In the genomic region with DNA sequence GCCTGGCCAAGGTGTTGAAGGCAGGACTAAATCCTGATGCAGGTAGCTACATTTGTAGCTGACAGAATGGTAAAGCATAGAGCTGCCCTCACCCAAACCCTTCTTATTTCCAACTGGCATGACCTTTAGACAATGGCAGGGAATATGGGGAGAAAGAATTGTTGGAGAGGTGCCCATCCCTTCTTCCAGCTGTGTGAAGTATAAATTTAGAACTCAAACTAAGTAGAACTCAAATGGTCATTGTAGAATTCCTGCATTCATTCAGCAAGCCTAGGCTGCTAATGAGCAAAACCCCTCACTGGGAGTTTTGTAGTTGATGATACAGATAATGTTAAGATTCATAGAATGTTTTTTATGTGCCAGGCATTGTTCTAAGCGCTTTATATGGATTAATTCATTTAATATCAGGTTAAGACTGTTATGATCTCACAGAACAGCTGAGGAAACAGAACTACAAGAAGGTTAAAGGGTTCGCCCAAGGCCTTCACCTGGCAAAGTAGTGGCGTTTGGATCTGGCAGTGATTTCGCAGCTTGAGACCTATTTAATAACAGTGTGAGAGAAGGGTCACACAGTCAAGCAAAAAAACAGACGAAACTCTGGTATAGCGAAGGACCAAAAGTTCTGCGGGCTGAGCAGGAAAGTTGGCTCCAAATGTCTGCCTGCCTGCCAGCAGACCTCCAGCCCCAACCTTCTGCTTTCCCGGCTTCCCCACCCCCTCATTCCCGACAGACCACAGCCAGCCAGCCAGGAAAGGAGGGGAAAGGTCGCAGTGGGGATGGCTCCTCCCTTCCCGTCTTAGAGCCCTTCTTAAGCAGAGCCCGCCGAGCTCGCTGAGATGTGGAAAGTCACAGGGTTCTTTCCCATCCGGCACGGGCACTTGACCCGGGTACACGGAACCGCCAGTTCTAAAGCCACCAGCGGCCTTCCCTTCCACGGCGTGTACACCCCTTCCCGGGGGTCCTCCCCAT, we compare ENCODE assay signal across 9 cellular contexts. TPM values are rescaled to one million over a fixed set of nuclear protein-coding genes. Genes with fewer than 3 reads are reported as not detected.
DNase-seq lines count a peak whose midpoint lies in the region; ATAC-seq lines count a peak whose summit lies in the region.
"Had no signal": no experiment of that assay in that cellular context is flagged by ENCODE, and none has a peak within 500 bp of the region (broad histone marks: within the 10 kb centered on the region; RNA-seq: fewer than 3 reads in every experiment).

No MANE protein-coding gene starts in this region.

- H3K27me3 Mint-ChIP-seq in activated T-helper 2 cell treated with anti-CD3 and anti-CD28 coated beads, Interferon-gamma antibody, Interleukin-2, Interleukin-4, amounts not matched to agents 10 μg/mL and 5 μg/mL and 100 μg/mL, durations not matched to agents 14 hours and 24 hours and 36 hours (ENCODE audit: low read depth) = no peaks in the 10 kb centered on the region

- peak; percentile 92 to 93 for ATAC-seq in right cardiac atrium
- no peak for ATAC-seq in HG03469 (IDR thresholded peaks at IDR 0.05; ENCODE audit: unreplicated experiment)

- H3K27me3 ChIP-seq in right cardiac atrium (ENCODE audit: control insufficient read depth, insufficient read depth) = no peaks in the 10 kb centered on the region
- H3K27me3 ChIP-seq: neutrophil had no signal

- peak overlapping the region; percentile 35 for H3K4me3 Mint-ChIP-seq in activated T-helper 2 cell treated with anti-CD3 and anti-CD28 coated beads, Interferon-gamma antibody, Interleukin-2, Interleukin-4, amounts not matched to agents 10 μg/mL and 5 μg/mL and 100 μg/mL, durations not matched to agents 14 hours and 24 hours and 36 hours (ENCODE audit: low read depth)

- intact Hi-C loops in activated T-helper 2 cell treated with anti-CD3 and anti-CD28 coated beads, Interferon-gamma antibody, Interleukin-2, Interleukin-4, amounts not matched to agents 10 μg/mL and 5 μg/mL and 100 μg/mL, durations not matched to agents 14 hours and 24 hours and 36 hours (cut with micrococcal nuclease) = loop anchor here (10.0 kb wide), 1 partner anchor 599 kb away; no protein-coding TSS in a partner anchor
- intact Hi-C loops in right cardiac atrium (cut with DNase I) = no loop called here
- intact Hi-C loops in posterior vena cava (cut with DNase I) = no loop called here

- DNase-seq in Daoy (ENCODE audit: low read depth) (peak; percentile 97), right cardiac atrium (peak; percentile 95 to 96 (median 95)), posterior vena cava (ENCODE audit: low spot score) (peak; percentile 96), RKO (ENCODE audit: low spot score) (no peak), inferior parietal cortex (ENCODE audit: extremely low spot score) (no peak), NCI-H226 (no peak)
- DNase-seq in activated T-helper 2 cell treated with anti-CD3 and anti-CD28 coated beads, Interferon-gamma antibody, Interleukin-2, Interleukin-4, amounts not matched to agents 10 μg/mL and 5 μg/mL and 100 μg/mL, durations not matched to agents 14 hours and 24 hours and 36 hours (ENCODE audit: low spot score) = no peak

- H3K4me1 ChIP-seq in right cardiac atrium (ENCODE audit: control insufficient read depth, insufficient read depth, low read length) = peaks cover 10% of the 10 kb centered on the region

- H3K27ac Mint-ChIP-seq in activated T-helper 2 cell treated with anti-CD3 and anti-CD28 coated beads, Interferon-gamma antibody, Interleukin-2, Interleukin-4, amounts not matched to agents 10 μg/mL and 5 μg/mL and 100 μg/mL, durations not matched to agents 14 hours and 24 hours and 36 hours = peak overlapping the region; percentile 99

- H3K9me3 ChIP-seq in right cardiac atrium (ENCODE audit: control insufficient read depth, low read length) = no peaks in the 10 kb centered on the region
- H3K9me3 ChIP-seq: neutrophil had no signal

- 16% methylated on average over 23 of the region's 23 CpGs for WGBS in right cardiac atrium

- no peaks in the 10 kb centered on the region for H3K9me3 Mint-ChIP-seq in activated T-helper 2 cell treated with anti-CD3 and anti-CD28 coated beads, Interferon-gamma antibody, Interleukin-2, Interleukin-4, amounts not matched to agents 10 μg/mL and 5 μg/mL and 100 μg/mL, durations not matched to agents 14 hours and 24 hours and 36 hours

- H3K27ac ChIP-seq in right cardiac atrium (ENCODE audit: low read length) = peak overlapping the region; percentile 99

- H3K4me3 ChIP-seq in right cardiac atrium (ENCODE audit: low read length) = peak overlapping the region; percentile 4

- peaks cover 60% of the 10 kb centered on the region for H3K4me1 Mint-ChIP-seq in activated T-helper 2 cell treated with anti-CD3 and anti-CD28 coated beads, Interferon-gamma antibody, Interleukin-2, Interleukin-4, amounts not matched to agents 10 μg/mL and 5 μg/mL and 100 μg/mL, durations not matched to agents 14 hours and 24 hours and 36 hours (ENCODE audit: low read depth)

- H3K36me3 Mint-ChIP-seq in activated T-helper 2 cell treated with anti-CD3 and anti-CD28 coated beads, Interferon-gamma antibody, Interleukin-2, Interleukin-4, amounts not matched to agents 10 μg/mL and 5 μg/mL and 100 μg/mL, durations not matched to agents 14 hours and 24 hours and 36 hours (ENCODE audit: low read depth) = peaks cover 33% of the 10 kb centered on the region

RNA-seq across cellular contexts. Expression of a gene that starts 1.6 kb away (rescaled TPM):
- 37.4 and 39.8 TPM in 2 replicates for total RNA-seq in Daoy (2014; rRNA removed; shearing (Covaris generic))
- 406 and 416 TPM in 2 replicates for total RNA-seq in activated T-helper 2 cell treated with anti-CD3 and anti-CD28 coated beads, Interferon-gamma antibody, Interleukin-2, Interleukin-4, amounts not matched to agents 10 μg/mL and 5 μg/mL and 100 μg/mL, durations not matched to agents 14 hours and 24 hours and 36 hours
- 10 to 100 TPM in 1 of 4 donors, 1 to 10 TPM in 3; 6.2 to 10.6 (median 6.6) TPM for total RNA-seq in right cardiac atrium
- 8.3 TPM for polyA plus RNA-seq in right cardiac atrium
- 10 to 100 TPM; 12.8 to 18.1 TPM for total RNA-seq in posterior vena cava

RNA-seq across cellular contexts. Expression of a gene that starts 22.4 kb away (rescaled TPM):
- 78.2 and 87.8 TPM in 2 replicates for total RNA-seq in Daoy (2014; rRNA removed; shearing (Covaris generic))
- total RNA-seq in activated T-helper 2 cell treated with anti-CD3 and anti-CD28 coated beads, Interferon-gamma antibody, Interleukin-2, Interleukin-4, amounts not matched to agents 10 μg/mL and 5 μg/mL and 100 μg/mL, durations not matched to agents 14 hours and 24 hours and 36 hours = 46.9 and 52.4 TPM in 2 replicates
- total RNA-seq in right cardiac atrium (10 to 100 TPM; 17.6 to 23.1 (median 20.5) TPM), posterior vena cava (10 to 100 TPM; 22.0 to 23.6 TPM)
- polyA plus RNA-seq in right cardiac atrium = 11.7 TPM

RNA-seq across cellular contexts. Expression of a gene that starts 44.3 kb away (rescaled TPM):
- 76.1 and 81.1 TPM in 2 replicates for total RNA-seq in Daoy (2014; rRNA removed; shearing (Covaris generic))
- 108 and 112 TPM in 2 replicates for total RNA-seq in activated T-helper 2 cell treated with anti-CD3 and anti-CD28 coated beads, Interferon-gamma antibody, Interleukin-2, Interleukin-4, amounts not matched to agents 10 μg/mL and 5 μg/mL and 100 μg/mL, durations not matched to agents 14 hours and 24 hours and 36 hours
- 10 to 100 TPM; 13.9 to 22.2 (median 16.2) TPM for total RNA-seq in right cardiac atrium
- 13.8 TPM for polyA plus RNA-seq in right cardiac atrium
- total RNA-seq in posterior vena cava = 10 to 100 TPM; 44.7 to 49.4 TPM

Comparison
In these comparisons a context has a peak if more than half of its experiments do, and no peak if none do; other contexts are left out.
1. DNase-seq: peak in Daoy (single experiment), right cardiac atrium (3 of 3) and posterior vena cava (single experiment); none in activated T-helper 2 cell treated with anti-CD3 and anti-CD28 coated beads, Interferon-gamma antibody, Interleukin-2, Interleukin-4, amounts not matched to agents 10 μg/mL and 5 μg/mL and 100 μg/mL, durations not matched to agents 14 hours and 24 hours and 36 hours (single experiment), RKO (single experiment), inferior parietal cortex (single experiment) and NCI-H226 (single experiment).